17 cellular contexts compared by ENCODE assay signal in the genomic region with DNA sequence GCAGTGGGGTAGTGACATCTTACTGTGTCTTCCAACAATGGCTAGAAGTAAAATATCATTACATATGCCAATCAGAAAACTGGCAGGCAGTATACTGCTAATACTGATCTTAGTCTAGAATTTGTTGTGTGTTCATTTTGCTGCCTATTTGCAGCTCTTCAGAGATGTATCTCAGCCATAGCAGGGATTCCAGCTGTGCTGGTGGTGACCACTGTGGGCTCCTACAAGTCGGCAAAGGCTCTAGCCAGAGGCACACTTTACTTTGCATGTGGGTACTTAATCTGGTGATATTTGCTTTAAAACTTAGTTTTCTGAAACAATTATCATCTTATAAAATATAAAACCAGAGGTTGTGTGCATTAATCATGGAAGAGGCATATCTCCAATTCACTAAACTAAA.
DNase-seq lines count a peak whose midpoint lies in the region; ATAC-seq, FAIRE-seq and TF ChIP-seq lines count a peak whose summit lies in the region.
"Had no signal": no experiment of that assay in that cellular context is flagged by ENCODE, and none has a peak within 500 bp of the region (broad histone marks: within the 10 kb centered on the region; RNA-seq: fewer than 3 reads in every experiment).

No MANE protein-coding gene starts in this region.

- H3K79me2 ChIP-seq in SK-N-SH (ENCODE audit: insufficient read depth) (peaks cover 17% of the 10 kb centered on the region; the same call in 1 of the 2 replicates), endothelial cell of umbilical vein (ENCODE audit: control insufficient read depth, insufficient read depth, low read length) (no peaks in the 10 kb centered on the region), parathyroid adenoma (no peaks in the 10 kb centered on the region)

- no peak overlapping the region for H3K27ac ChIP-seq in CD8-positive, alpha-beta T cell (ENCODE audit: low read depth, low read length)
- peak overlapping the region; percentile 34 to 69; a peak in 2 of 4 replicates for H3K27ac ChIP-seq in SK-N-SH (ENCODE audit: low read depth in 2 of 2, low read length in 1 of 2)
- H3K27ac ChIP-seq in endothelial cell of umbilical vein (ENCODE audit: insufficient read depth, low read depth, low read length): peak overlapping the region; percentile 12
- peak overlapping the region; percentile 11 for H3K27ac ChIP-seq in parathyroid adenoma

- no peaks in the 10 kb centered on the region for H3K4me1 ChIP-seq in CD8-positive, alpha-beta T cell (ENCODE audit: insufficient read depth, low read length)
- peaks cover 5 to 10% of the 10 kb centered on the region in 2 experiments; a peak in 2 of 4 replicates for H3K4me1 ChIP-seq in SK-N-SH (ENCODE audit: control insufficient read depth in 1 of 2, insufficient read depth in 2 of 2, low read depth in 1 of 2, low read length in 1 of 2)
- peaks cover 17% of the 10 kb centered on the region for H3K4me1 ChIP-seq in endothelial cell of umbilical vein (ENCODE audit: control insufficient read depth, extremely low read depth, insufficient read depth, low read length)
- peaks cover 13% of the 10 kb centered on the region for H3K4me1 ChIP-seq in parathyroid adenoma

- no peak for DNase-seq in CD8-positive, alpha-beta T cell
- DNase-seq in SK-N-SH (no peak), endothelial cell of umbilical vein (ENCODE audit: low read depth, low spot score) (no peak), OCI-M2 (lab: John Stamatoyannopoulos, UW; ENCODE audit: unreplicated experiment) (no peak)
- no peak for DNase-seq in T-helper 2 cell treated with Interferon-gamma antibody and Interleukin-4, amounts not matched to agents 5 μg/mL and 100 μg/mL, for 36 hours (ENCODE audit: low spot score)
- DNase-seq: COR-L47, EL, MM.1S, NCI-H1105 treated with DMSO at 0.1 percent for 48 hours, NCI-H187 treated with DMSO at 0.1 percent for 48 hours, NCI-H2171, NCI-H510A, SIG-M5 had no signal

- peaks cover 56% of the 10 kb centered on the region for H3K36me3 Mint-ChIP-seq in CD8-positive, alpha-beta T cell
- H3K36me3 Mint-ChIP-seq in T-helper 2 cell treated with Interferon-gamma antibody and Interleukin-4, amounts not matched to agents 5 μg/mL and 100 μg/mL, for 36 hours (ENCODE audit: low read depth): peaks cover 4% of the 10 kb centered on the region

- FAIRE-seq in endothelial cell of umbilical vein (lab: Jason Lieb, UNC): no peak
- FAIRE-seq: H1, RCC 7860 had no signal

- no peaks in the 10 kb centered on the region for H3K9me3 Mint-ChIP-seq in CD8-positive, alpha-beta T cell
- H3K9me3 Mint-ChIP-seq in T-helper 2 cell treated with Interferon-gamma antibody and Interleukin-4, amounts not matched to agents 5 μg/mL and 100 μg/mL, for 36 hours: no peaks in the 10 kb centered on the region

- dilution Hi-C loops in endothelial cell of umbilical vein (cut with MboI; ENCODE audit: extremely low pct_ligation_motif_present, low sequenced_read_pairs): no loop called here

- CTCF ChIA-PET in CD8-positive, alpha-beta T cell (lab: Charles Lee): no interaction called here
- CTCF ChIA-PET in SK-N-SH (lab: Yijun Ruan, JAX): interaction anchor here (1.0 to 7.4 kb wide), 6 partner anchors 12 to 516 kb away, joined by 3 to 42 read pairs (median 4); no protein-coding TSS in a partner anchor
- CTCF ChIA-PET in endothelial cell of umbilical vein (lab: Charles Lee): interaction anchor here (0.9 to 6.3 kb wide), 5 partner anchors 12 to 39 kb away, joined by 3 to 32 read pairs (median 6); no protein-coding TSS in a partner anchor

- no peak overlapping the region for H3K4me2 ChIP-seq in SK-N-SH
- peak overlapping the region; percentile 53 for H3K4me2 ChIP-seq in endothelial cell of umbilical vein (ENCODE audit: insufficient read depth, low read length)
- H3K4me2 ChIP-seq in parathyroid adenoma (ENCODE audit: low read length): peak overlapping the region; percentile 5

- no peak overlapping the region for H3K4me3 Mint-ChIP-seq in CD8-positive, alpha-beta T cell
- no peak overlapping the region for H3K4me3 Mint-ChIP-seq in T-helper 2 cell treated with Interferon-gamma antibody and Interleukin-4, amounts not matched to agents 5 μg/mL and 100 μg/mL, for 36 hours

- POLR2A ChIA-PET in CD8-positive, alpha-beta T cell (lab: Charles Lee): interaction anchor here (1.6 kb wide), 1 partner anchor 100 kb away, joined by 3 read pairs; the partner anchor contains the start of gene TNRC6C
- POLR2A ChIA-PET in SK-N-SH (lab: Yijun Ruan, JAX): no interaction called here
- POLR2A ChIA-PET in endothelial cell of umbilical vein (lab: Charles Lee): interaction anchor here (0.6 kb wide), 1 partner anchor 131 kb away, joined by 3 read pairs; no protein-coding TSS in a partner anchor

- peaks cover 44% of the 10 kb centered on the region for H3K4me1 Mint-ChIP-seq in CD8-positive, alpha-beta T cell (ENCODE audit: low read depth)
- H3K4me1 Mint-ChIP-seq in T-helper 2 cell treated with Interferon-gamma antibody and Interleukin-4, amounts not matched to agents 5 μg/mL and 100 μg/mL, for 36 hours (ENCODE audit: low read depth): peaks cover 8% of the 10 kb centered on the region

- no peaks in the 10 kb centered on the region for H3K27me3 ChIP-seq in CD8-positive, alpha-beta T cell (ENCODE audit: insufficient read depth, low read length)
- H3K27me3 ChIP-seq in SK-N-SH (ENCODE audit: insufficient read depth) (no peaks in the 10 kb centered on the region), endothelial cell of umbilical vein (ENCODE audit: control insufficient read depth in 2 of 2, insufficient read depth in 2 of 2, low read length in 2 of 2) (no peaks in the 10 kb centered on the region), parathyroid adenoma (ENCODE audit: control insufficient read depth, insufficient read depth, low read length) (no peaks in the 10 kb centered on the region)

- H4K20me1 ChIP-seq in SK-N-SH (ENCODE audit: insufficient read depth) (no peaks in the 10 kb centered on the region), endothelial cell of umbilical vein (replicated peaks; ENCODE audit: control insufficient read depth, extremely low read depth, insufficient read depth, low read length) (no peaks in the 10 kb centered on the region)

- no peak for TF ChIP-seq POLR2A in endothelial cell of umbilical vein (IDR thresholded peaks at IDR 0.05; ENCODE audit: low read depth, low read length)

- no peak for TF ChIP-seq EP300 in SK-N-SH (IDR thresholded peaks at IDR 0.05; ENCODE audit: borderline replicate concordance in 1 of 2, low read depth in 1 of 2, low read length in 1 of 2)

- peak overlapping the region; percentile 29 for H3K27ac Mint-ChIP-seq in CD8-positive, alpha-beta T cell
- no peak overlapping the region for H3K27ac Mint-ChIP-seq in T-helper 2 cell treated with Interferon-gamma antibody and Interleukin-4, amounts not matched to agents 5 μg/mL and 100 μg/mL, for 36 hours

- no peak for TF ChIP-seq RAD21 in SK-N-SH (IDR thresholded peaks at IDR 0.05; ENCODE audit: low read length)

- H3K9me2 ChIP-seq in SK-N-SH: no peaks in the 10 kb centered on the region

- BruUV-seq in endothelial cell of umbilical vein (replicated peaks; lab: Mats Ljungman, UMichigan): no TSS peak

- no peaks in the 10 kb centered on the region for H3K9me1 ChIP-seq in endothelial cell of umbilical vein (replicated peaks; ENCODE audit: control insufficient read depth, extremely low read depth, insufficient read depth, low read length)

- no peak for ATAC-seq in CD8-positive, alpha-beta T cell
- ATAC-seq in GM21528 (IDR thresholded peaks at IDR 0.05; ENCODE audit: low FRiP score, unreplicated experiment): no peak

- H3K4me3 ChIP-seq in CD8-positive, alpha-beta T cell (ENCODE audit: low read depth, low read length): no peak overlapping the region
- H3K4me3 ChIP-seq in SK-N-SH (ENCODE audit: low read depth in 2 of 2, low read length in 1 of 2) (no peak overlapping the region), endothelial cell of umbilical vein (replicated peaks in 1 of 3; ENCODE audit: insufficient read depth in 1 of 3, low read depth in 1 of 3, low read length in 3 of 3) (no peak overlapping the region), parathyroid adenoma (ENCODE audit: low read depth, low read length) (no peak overlapping the region)

- intact Hi-C loops in CD8-positive, alpha-beta T cell (cut with DNase I, micrococcal nuclease): no loop called here
- intact Hi-C loops in endothelial cell of umbilical vein (cut with micrococcal nuclease): no loop called here

- H3K9ac ChIP-seq in SK-N-SH: no peak overlapping the region
- H3K9ac ChIP-seq in endothelial cell of umbilical vein (replicated peaks; ENCODE audit: extremely low read depth, insufficient read depth, low read length): no peak overlapping the region
- H3K9ac ChIP-seq in parathyroid adenoma: no peak overlapping the region

- no peak for TF ChIP-seq CTCF in CD8-positive, alpha-beta T cell (IDR thresholded peaks at IDR 0.05)
- no peak for TF ChIP-seq CTCF in SK-N-SH (IDR thresholded peaks at IDR 0.05)
- no peak for TF ChIP-seq CTCF in endothelial cell of umbilical vein (IDR thresholded peaks at IDR 0.05; ENCODE audit: extremely low read depth in 1 of 2, insufficient read depth in 1 of 2, low read depth in 1 of 2, low read length in 2 of 2)
- TF ChIP-seq CTCF in parathyroid adenoma (IDR thresholded peaks at IDR 0.05): no peak

- WGBS in SK-N-SH (ENCODE audit: low lambda C conversion rate): 79% methylated on average over 1 of the region's 1 CpG

- H2AFZ ChIP-seq in SK-N-SH (ENCODE audit: low read depth): no peak overlapping the region
- H2AFZ ChIP-seq in endothelial cell of umbilical vein (ENCODE audit: low read depth, low read length): no peak overlapping the region
- no peak overlapping the region for H2AFZ ChIP-seq in parathyroid adenoma

- H3K9me3 ChIP-seq in CD8-positive, alpha-beta T cell (ENCODE audit: low read length): no peaks in the 10 kb centered on the region
- H3K9me3 ChIP-seq in SK-N-SH (no peaks in the 10 kb centered on the region), endothelial cell of umbilical vein (replicated peaks; ENCODE audit: control insufficient read depth, insufficient read depth, low read length) (no peaks in the 10 kb centered on the region), parathyroid adenoma (ENCODE audit: control insufficient read depth, low read length) (no peaks in the 10 kb centered on the region)

- no peaks in the 10 kb centered on the region for H3K27me3 Mint-ChIP-seq in CD8-positive, alpha-beta T cell (ENCODE audit: low read depth)
- H3K27me3 Mint-ChIP-seq in T-helper 2 cell treated with Interferon-gamma antibody and Interleukin-4, amounts not matched to agents 5 μg/mL and 100 μg/mL, for 36 hours (ENCODE audit: low read depth): no peaks in the 10 kb centered on the region

- peaks cover 7% of the 10 kb centered on the region for H3F3A ChIP-seq in SK-N-SH (replicated peaks; ENCODE audit: insufficient read depth)

- H3K36me3 ChIP-seq in CD8-positive, alpha-beta T cell (ENCODE audit: insufficient read depth, low read length): peaks cover 8% of the 10 kb centered on the region
- H3K36me3 ChIP-seq in SK-N-SH (replicated peaks in 1 of 2; ENCODE audit: control insufficient read depth in 1 of 2, insufficient read depth in 2 of 2, low read length in 1 of 2) (peaks cover 13 to 18% of the 10 kb centered on the region in 2 experiments), endothelial cell of umbilical vein (ENCODE audit: control insufficient read depth in 2 of 2, extremely low read depth in 1 of 2, insufficient read depth in 2 of 2, low read length in 2 of 2) (peaks cover 0 to 3% of the 10 kb centered on the region in 2 experiments), parathyroid adenoma (ENCODE audit: control insufficient read depth, insufficient read depth, low read length) (no peaks in the 10 kb centered on the region)
